In the genomic region with DNA sequence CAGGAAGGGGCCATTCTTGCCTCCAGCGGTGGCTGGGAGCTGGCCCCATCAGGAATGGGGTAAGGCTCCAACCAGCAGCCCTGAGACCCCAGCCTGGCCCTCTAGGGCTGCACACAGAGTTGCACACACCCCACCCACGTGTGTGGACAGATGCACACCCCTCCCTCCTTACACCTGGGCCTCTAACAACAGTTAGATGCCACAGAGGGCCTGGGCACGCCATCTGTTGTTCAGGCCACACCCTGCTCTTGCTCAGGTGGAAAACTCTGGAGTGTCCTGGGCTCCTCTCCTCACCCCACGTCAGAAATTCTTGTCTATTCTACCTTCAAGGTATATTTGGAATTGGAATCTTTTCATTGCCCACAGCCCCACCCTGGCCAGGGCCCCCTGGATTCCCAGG, we compare ENCODE assay signal across 16 cellular contexts.
"Had no signal": no experiment of that assay in that cellular context is flagged by ENCODE, and none has a peak within 500 bp of the region (broad histone marks: within the 10 kb centered on the region; RNA-seq: fewer than 3 reads in every experiment).

No MANE protein-coding gene starts in this region.

- H3K4me3 ChIP-seq: lower lobe of right lung, suprapubic skin, transverse colon, uterus had no signal

- H3K36me3 ChIP-seq: lower lobe of right lung, suprapubic skin, transverse colon, uterus had no signal

- H3K27ac Mint-ChIP-seq: activated CD4-positive, alpha-beta T cell treated with anti-CD3 and anti-CD28 coated beads for 36 hours; activated naive CD8-positive, alpha-beta T cell treated with anti-CD3 and anti-CD28 coated beads for 36 hours; nephron; T-helper 2 cell treated with Interferon-gamma antibody and Interleukin-4, amounts not matched to agents 5 μg/mL and 100 μg/mL, for 36 hours; WTC11 had no signal

- DNase-seq: activated CD4-positive, alpha-beta T cell treated with anti-CD3 and anti-CD28 coated beads for 36 hours; activated CD4-positive, alpha-beta T cell treated with anti-CD3 and anti-CD28 coated beads, Interleukin-2, amount 50 U/mL, for 48 hours; activated naive CD8-positive, alpha-beta T cell treated with anti-CD3 and anti-CD28 coated beads for 36 hours; activated T-cell treated with anti-CD3 and anti-CD28 coated beads for 4 hours; amniotic stem cell; dermis blood vessel endothelial cell; hippocampal formation; lower lobe of right lung; stimulated activated CD4-positive, alpha-beta T cell treated with anti-CD3 and anti-CD28 coated beads, Interleukin-2, amount 100 ng/mL, for 24 hours; stimulated activated naive CD8-positive, alpha-beta T cell treated with anti-CD3 and anti-CD28 coated beads, Interleukin-15, amount 100 ng/mL, for 72 hours; transverse colon; uterus had no signal

- H3K9me3 Mint-ChIP-seq: activated naive CD8-positive, alpha-beta T cell treated with anti-CD3 and anti-CD28 coated beads for 36 hours; nephron; stimulated activated naive CD8-positive, alpha-beta T cell treated with anti-CD3 and anti-CD28 coated beads, Interleukin-15, amount 100 ng/mL, for 72 hours; T-helper 2 cell treated with Interferon-gamma antibody and Interleukin-4, amounts not matched to agents 5 μg/mL and 100 μg/mL, for 36 hours; WTC11 had no signal

- H3K27me3 Mint-ChIP-seq: activated CD4-positive, alpha-beta T cell treated with anti-CD3 and anti-CD28 coated beads for 36 hours; activated naive CD8-positive, alpha-beta T cell treated with anti-CD3 and anti-CD28 coated beads for 36 hours had no signal

- H3K9me3 ChIP-seq: lower lobe of right lung, suprapubic skin, transverse colon, uterus had no signal

- H3K27me3 ChIP-seq: suprapubic skin, transverse colon, uterus had no signal

- H3K36me3 Mint-ChIP-seq: activated naive CD8-positive, alpha-beta T cell treated with anti-CD3 and anti-CD28 coated beads for 36 hours; WTC11 had no signal

- H3K4me1 ChIP-seq: uterus had no signal

- H3K4me3 Mint-ChIP-seq: activated CD4-positive, alpha-beta T cell treated with anti-CD3 and anti-CD28 coated beads for 36 hours; activated naive CD8-positive, alpha-beta T cell treated with anti-CD3 and anti-CD28 coated beads for 36 hours; nephron; stimulated activated naive CD8-positive, alpha-beta T cell treated with anti-CD3 and anti-CD28 coated beads, Interleukin-15, amount 100 ng/mL, for 72 hours; T-helper 2 cell treated with Interferon-gamma antibody and Interleukin-4, amounts not matched to agents 5 μg/mL and 100 μg/mL, for 36 hours; WTC11 had no signal

- H3K27ac ChIP-seq: lower lobe of right lung, suprapubic skin, uterus had no signal
